ENCODE assay signal across 8 cellular contexts in the genomic region with DNA sequence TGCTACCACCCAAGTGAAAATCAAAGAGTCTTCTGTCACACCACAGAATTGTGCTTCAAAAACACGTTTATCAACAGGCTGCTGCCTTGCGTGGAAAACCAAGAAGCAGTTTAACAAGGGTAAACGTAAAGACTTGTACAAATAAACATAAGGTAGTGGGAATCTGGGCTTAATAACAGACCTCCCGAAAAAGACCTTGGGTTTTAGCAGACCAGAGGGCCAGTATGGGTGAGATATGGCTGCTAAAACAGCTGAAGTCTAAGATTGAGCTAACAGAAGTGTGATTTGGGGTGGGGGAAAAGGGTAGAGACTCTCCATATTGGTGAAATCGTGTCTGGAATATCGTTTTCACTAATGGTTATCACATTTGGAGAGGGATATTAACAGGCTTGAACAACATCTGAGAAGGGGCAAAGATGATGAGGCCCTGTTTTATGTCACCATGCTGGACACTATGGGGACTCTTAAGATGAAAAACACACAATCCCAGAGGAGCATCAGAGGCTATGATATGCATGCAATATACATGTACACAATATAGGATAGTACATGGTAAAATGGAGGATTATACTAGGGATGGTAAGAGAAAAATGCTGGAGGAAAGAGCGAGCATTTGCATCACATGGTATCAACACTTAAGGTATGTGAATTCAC. TPM values are rescaled to one million over a fixed set of nuclear protein-coding genes. Genes with fewer than 3 reads are reported as not detected.
DNase-seq lines count a peak whose midpoint lies in the region; FAIRE-seq and TF ChIP-seq lines count a peak whose summit lies in the region.

No MANE protein-coding gene starts in this region.

- peak overlapping the region; percentile 83 for H3K27ac Mint-ChIP-seq in T-helper 2 cell treated with Interferon-gamma antibody and Interleukin-4, amounts not matched to agents 5 μg/mL and 100 μg/mL, for 36 hours

- H3K4me1 ChIP-seq in adrenal gland (replicated peaks in 1 of 2) (peaks cover 19 to 33% of the 10 kb centered on the region in 2 donors), liver (ENCODE audit: control insufficient read depth in 4 of 4, insufficient read depth in 4 of 4, low read length in 3 of 4) (peaks cover 0 to 26% (median 21%) of the 10 kb centered on the region in 4 donors)

- no peaks in the 10 kb centered on the region for H3K27me3 Mint-ChIP-seq in T-helper 2 cell treated with Interferon-gamma antibody and Interleukin-4, amounts not matched to agents 5 μg/mL and 100 μg/mL, for 36 hours (ENCODE audit: low read depth)

- H3K36me3 ChIP-seq in adrenal gland (replicated peaks in 1 of 2) (peaks cover 0 to 12% of the 10 kb centered on the region in 2 donors), liver (ENCODE audit: control insufficient read depth in 4 of 4, insufficient read depth in 3 of 4, low read depth in 1 of 4, low read length in 3 of 4) (peaks cover under 1 to 7% (median 4%) of the 10 kb centered on the region in 4 donors)

- H3K9me3 ChIP-seq in adrenal gland (replicated peaks in 1 of 3) (no peaks in the 10 kb centered on the region), liver (ENCODE audit: control insufficient read depth in 4 of 4, low read length in 3 of 4) (no peaks in the 10 kb centered on the region)

- peak overlapping the region; percentile 83 for H3K4me3 Mint-ChIP-seq in T-helper 2 cell treated with Interferon-gamma antibody and Interleukin-4, amounts not matched to agents 5 μg/mL and 100 μg/mL, for 36 hours

- intact Hi-C loops in adrenal gland (cut with DNase I) = no loop called here

- TF ChIP-seq CTCF in adrenal gland (IDR thresholded peaks at IDR 0.05) (no peak), liver (IDR thresholded peaks at IDR 0.05; ENCODE audit: low read depth, low read length, missing input control) (no peak)

- 39 to 47% (median 42%) methylated on average over 7 of the region's 7 CpGs for WGBS in adrenal gland, 4 donors
- 45% methylated on average over 7 of the region's 7 CpGs for WGBS in liver

- DNase-seq in T-helper 2 cell treated with Interferon-gamma antibody and Interleukin-4, amounts not matched to agents 5 μg/mL and 100 μg/mL, for 36 hours (ENCODE audit: low spot score) = no peak
- no peak for DNase-seq in T-helper 2 cell
- no peak for DNase-seq in adrenal gland
- no peak for DNase-seq in D341Med (ENCODE audit: low spot score)
- no peak for DNase-seq in ACHN
- no peak for DNase-seq in HTR-8/SVneo (ENCODE audit: insufficient read length, low spot score)

- H3K9ac ChIP-seq in liver (ENCODE audit: low read depth in 1 of 2, low read length in 2 of 2) = peak overlapping the region; percentile 29 to 79

- in situ Hi-C loops in ACHN (cut with HindIII; ENCODE audit: low pct_ligation_motif_present, low pct_unique_long_range_greater_than_20kb, low sequenced_read_pairs) = no loop called here

- H3K9me3 Mint-ChIP-seq in T-helper 2 cell treated with Interferon-gamma antibody and Interleukin-4, amounts not matched to agents 5 μg/mL and 100 μg/mL, for 36 hours = no peaks in the 10 kb centered on the region

- H3K27ac ChIP-seq in adrenal gland = peak overlapping the region in 4 of 5 donors; percentile 85 to 98 (median 90)
- H3K27ac ChIP-seq in liver (ENCODE audit: low read depth in 1 of 2, low read length in 2 of 2) = peak overlapping the region; percentile 89 to 96
- H3K27ac ChIP-seq in temporal lobe (ENCODE audit: low read depth, low read length) = peak overlapping the region; percentile 47

- peaks cover 30% of the 10 kb centered on the region for H3K36me3 Mint-ChIP-seq in T-helper 2 cell treated with Interferon-gamma antibody and Interleukin-4, amounts not matched to agents 5 μg/mL and 100 μg/mL, for 36 hours (ENCODE audit: low read depth)

- no peak for FAIRE-seq in HTR-8/SVneo (lab: Jason Lieb, UNC)

- H3K4me1 Mint-ChIP-seq in T-helper 2 cell treated with Interferon-gamma antibody and Interleukin-4, amounts not matched to agents 5 μg/mL and 100 μg/mL, for 36 hours (ENCODE audit: low read depth) = peaks cover 38% of the 10 kb centered on the region

- no peak for TF ChIP-seq POLR2A in adrenal gland (IDR thresholded peaks at IDR 0.05)

- H3K27me3 ChIP-seq in adrenal gland (no peaks in the 10 kb centered on the region), liver (ENCODE audit: control insufficient read depth in 4 of 4, insufficient read depth in 4 of 4, low read length in 3 of 4) (no peaks in the 10 kb centered on the region)

- H3K4me3 ChIP-seq in adrenal gland (peak overlapping the region in 2 of 4 donors; percentile 73 to 93), liver (ENCODE audit: low read depth in 1 of 3, low read length in 3 of 3) (peak overlapping the region; percentile 71 to 98 (median 94))

- TF ChIP-seq RAD21 in liver (IDR thresholded peaks at IDR 0.05) = no peak

TF ChIP-seq in liver, 16 proteins besides CTCF, POLR2A, EP300 and RAD21:
- TF ChIP-seq YY1 (IDR thresholded peaks at IDR 0.05) (peak; percentile 14), FOXA2 (IDR thresholded peaks at IDR 0.05) (no peak), TAF1 (conservative IDR thresholded peaks at IDR 0.05) (no peak), HNF4A (conservative IDR thresholded peaks at IDR 0.05) (no peak)
- TF ChIP-seq, protein P1, sequence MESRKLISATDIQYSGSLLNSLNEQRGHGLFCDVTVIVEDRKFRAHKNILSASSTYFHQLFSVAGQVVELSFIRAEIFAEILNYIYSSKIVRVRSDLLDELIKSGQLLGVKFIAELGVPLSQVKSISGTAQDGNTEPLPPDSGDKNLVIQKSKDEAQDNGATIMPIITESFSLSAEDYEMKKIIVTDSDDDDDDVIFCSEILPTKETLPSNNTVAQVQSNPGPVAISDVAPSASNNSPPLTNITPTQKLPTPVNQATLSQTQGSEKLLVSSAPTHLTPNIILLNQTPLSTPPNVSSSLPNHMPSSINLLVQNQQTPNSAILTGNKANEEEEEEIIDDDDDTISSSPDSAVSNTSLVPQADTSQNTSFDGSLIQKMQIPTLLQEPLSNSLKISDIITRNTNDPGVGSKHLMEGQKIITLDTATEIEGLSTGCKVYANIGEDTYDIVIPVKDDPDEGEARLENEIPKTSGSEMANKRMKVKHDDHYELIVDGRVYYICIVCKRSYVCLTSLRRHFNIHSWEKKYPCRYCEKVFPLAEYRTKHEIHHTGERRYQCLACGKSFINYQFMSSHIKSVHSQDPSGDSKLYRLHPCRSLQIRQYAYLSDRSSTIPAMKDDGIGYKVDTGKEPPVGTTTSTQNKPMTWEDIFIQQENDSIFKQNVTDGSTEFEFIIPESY (IDR thresholded peaks at IDR 0.05) = no peak
TF ChIP-seq in liver: peak in this region for 1.

RNA-seq across cellular contexts. Expression of a gene that starts 1.4 kb away (rescaled TPM):
- 10 to 100 TPM; 39.1 to 86.7 (median 58.1) TPM for total RNA-seq in adrenal gland
- polyA plus RNA-seq in adrenal gland = 100 to 1,000 TPM in 2 of 3 donors, 10 to 100 TPM in 1; 43.7 to 372 (median 242) TPM
- 10 to 100 TPM; 32.0 to 32.4 TPM for total RNA-seq in liver
- 10 to 100 TPM; 35.1 to 36.8 TPM for polyA plus RNA-seq in liver
- 3.7 TPM for total RNA-seq in temporal lobe

RNA-seq across cellular contexts. Expression of a gene that starts 31.1 kb away (rescaled TPM):
- 100 to 1,000 TPM; 191 to 374 (median 235) TPM for total RNA-seq in adrenal gland
- 100 to 1,000 TPM; 186 to 242 (median 238) TPM for polyA plus RNA-seq in adrenal gland
- total RNA-seq in liver = 10 to 100 TPM; 50.4 to 52.6 TPM
- 100 to 1,000 TPM in 1 of 2 donors, 10 to 100 TPM in 1; 84.9 to 102 TPM for polyA plus RNA-seq in liver
- 26.3 TPM for total RNA-seq in temporal lobe

RNA-seq across cellular contexts. Expression of a gene that starts 39.3 kb away (rescaled TPM):
- total RNA-seq in adrenal gland = 1 to 10 TPM in 3 of 8 donors, under 1 TPM in 4, not detected in 1; 0.31 to 4.7 (median 0.61) TPM
- polyA plus RNA-seq in adrenal gland = 1 to 10 TPM; 1.7 to 5.1 (median 2.7) TPM
- under 1 TPM in 1 of 2 donors, not detected in 1; 0.08 TPM for total RNA-seq in liver
- polyA plus RNA-seq in liver = under 1 TPM in 1 of 2 donors, not detected in 1; 0.17 TPM
- total RNA-seq in temporal lobe = 4.9 TPM

RNA-seq across cellular contexts. Expression of a gene that starts 56.2 kb away (rescaled TPM):
- total RNA-seq in adrenal gland = 100 to 1,000 TPM in 3 of 8 donors, 10 to 100 TPM in 5; 65.2 to 129 (median 94.0) TPM
- polyA plus RNA-seq in adrenal gland = 100 to 1,000 TPM in 1 of 3 donors, 10 to 100 TPM in 2; 60.1 to 120 (median 64.0) TPM
- total RNA-seq in liver = 10 to 100 TPM; 52.0 to 74.8 TPM
- polyA plus RNA-seq in liver = 10 to 100 TPM; 28.6 to 45.8 TPM
- 66.4 TPM for total RNA-seq in temporal lobe

RNA-seq across cellular contexts. Expression of a gene that starts 56.9 kb away (rescaled TPM):
- total RNA-seq in adrenal gland (10 to 100 TPM; 14.0 to 35.3 (median 22.7) TPM), liver (10 to 100 TPM; 10.4 to 13.6 TPM), temporal lobe (26.1 TPM)
- polyA plus RNA-seq in adrenal gland (10 to 100 TPM; 16.4 to 30.7 (median 18.0) TPM), liver (1 to 10 TPM; 4.9 to 8.7 TPM)
